In the genomic region with DNA sequence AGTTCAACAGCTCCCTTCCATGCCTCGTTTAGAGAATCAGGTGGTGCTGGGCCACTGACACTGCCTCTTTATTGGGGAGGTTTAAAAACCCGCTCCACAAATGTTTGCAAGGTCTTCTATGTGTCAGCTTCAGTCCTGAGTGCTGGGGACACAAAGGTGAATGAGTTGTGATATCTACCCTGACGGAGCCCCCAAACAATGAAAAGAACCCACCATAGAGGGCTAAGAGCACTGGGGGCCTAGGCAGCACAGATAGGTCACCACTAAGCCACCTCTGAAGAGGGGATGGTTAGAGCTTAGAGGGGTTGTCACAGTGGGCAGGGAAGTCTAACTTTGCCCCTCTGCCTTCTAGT, we compare ENCODE assay signal across 12 cellular contexts. TPM values are rescaled to one million over a fixed set of nuclear protein-coding genes. Genes with fewer than 3 reads are reported as not detected.
DNase-seq lines count a peak whose midpoint lies in the region; ATAC-seq and TF ChIP-seq lines count a peak whose summit lies in the region.
"Had no signal": no experiment of that assay in that cellular context is flagged by ENCODE, and none has a peak within 500 bp of the region (broad histone marks: within the 10 kb centered on the region; RNA-seq: fewer than 3 reads in every experiment).

No MANE protein-coding gene starts in this region.

- no peak for ATAC-seq in GM21825 (IDR thresholded peaks at IDR 0.05; ENCODE audit: unreplicated experiment)

- H3K9me3 Mint-ChIP-seq in progenitor cell of endocrine pancreas (ENCODE audit: low read depth): no peaks in the 10 kb centered on the region
- H3K9me3 Mint-ChIP-seq: CD14-positive monocyte had no signal

- H3K4me2 ChIP-seq in DOHH2 (ENCODE audit: low read length) (peak overlapping the region; percentile 15), OCI-LY7 (ENCODE audit: low read length) (peak overlapping the region; percentile 15; the same call in 1 of the 2 replicates)

- H3K36me3 Mint-ChIP-seq in progenitor cell of endocrine pancreas (ENCODE audit: insufficient read depth): peaks cover 7% of the 10 kb centered on the region

- H3K27ac Mint-ChIP-seq in progenitor cell of endocrine pancreas: peak overlapping the region; percentile 51

- H3K79me2 ChIP-seq in DOHH2 (ENCODE audit: control insufficient read depth, low read length) (no peaks in the 10 kb centered on the region), OCI-LY7 (ENCODE audit: insufficient read depth, low read depth, low read length) (no peaks in the 10 kb centered on the region)

- peaks cover 9% of the 10 kb centered on the region for H3K4me1 Mint-ChIP-seq in progenitor cell of endocrine pancreas (ENCODE audit: low read depth)

- peaks cover 4% of the 10 kb centered on the region; the same call in 1 of the 2 replicates for H3K9me3 ChIP-seq in DOHH2 (ENCODE audit: control insufficient read depth, insufficient read depth, low read length)
- H3K9me3 ChIP-seq in OCI-LY7 (ENCODE audit: low read length): no peaks in the 10 kb centered on the region

- POLR2A ChIA-PET in OCI-LY7 (lab: Charles Lee): interaction anchor here (1.0 kb wide), 1 partner anchor 10 kb away, joined by 3 read pairs; no protein-coding TSS in a partner anchor

- H3F3A ChIP-seq in DOHH2 (ENCODE audit: control insufficient read depth, insufficient read depth): no peaks in the 10 kb centered on the region

- H2AFZ ChIP-seq in OCI-LY7 (ENCODE audit: low read length): no peak overlapping the region

- H3K9me2 ChIP-seq in DOHH2 (replicated peaks; ENCODE audit: control insufficient read depth, low read length): no peaks in the 10 kb centered on the region
- H3K9me2 ChIP-seq in OCI-LY7 (ENCODE audit: insufficient read depth, low read length): no peaks in the 10 kb centered on the region

- H3K27me3 Mint-ChIP-seq in progenitor cell of endocrine pancreas: no peaks in the 10 kb centered on the region

- H3K27me3 ChIP-seq in DOHH2 (ENCODE audit: control insufficient read depth, low read length): no peaks in the 10 kb centered on the region

- DNase-seq in OCI-LY7 (ENCODE audit: low spot score): no peak
- DNase-seq in coronary artery (ENCODE audit: low spot score): peak; percentile 52
- DNase-seq in progenitor cell of endocrine pancreas (ENCODE audit: low spot score, unreplicated experiment): no peak
- no peak for DNase-seq in DMS79 (lab: John Stamatoyannopoulos, UW)
- no peak for DNase-seq in cortex of kidney (lab: John Stamatoyannopoulos, UW)
- DNase-seq: activated CD8-positive, alpha-beta memory T cell treated with anti-CD3 and anti-CD28 coated beads, Interleukin-2, amount 50 U/mL, for 48 hours; aorta; NCI-H187 treated with DMSO at 0.1 percent for 48 hours; NCI-H526 had no signal

- intact Hi-C loops in OCI-LY7 (cut with micrococcal nuclease; ENCODE audit: unreplicated experiment): no loop called here

- H4K20me1 ChIP-seq in DOHH2 (ENCODE audit: control insufficient read depth, insufficient read depth, low read depth, low read length): no peaks in the 10 kb centered on the region
- no peaks in the 10 kb centered on the region for H4K20me1 ChIP-seq in OCI-LY7 (ENCODE audit: insufficient read depth, low read length)

- no peak overlapping the region for H3K4me3 Mint-ChIP-seq in progenitor cell of endocrine pancreas (ENCODE audit: low read depth)
- H3K4me3 Mint-ChIP-seq: CD14-positive monocyte had no signal

- H3K36me3 ChIP-seq in DOHH2 (ENCODE audit: control insufficient read depth, low read length) (peaks cover 16% of the 10 kb centered on the region), OCI-LY7 (ENCODE audit: insufficient read depth, low read length) (peaks cover 38% of the 10 kb centered on the region)

- CTCF ChIA-PET in OCI-LY7 (lab: Charles Lee; ENCODE audit: unreplicated experiment): no interaction called here

- H3K4me3 ChIP-seq in DOHH2 (ENCODE audit: low read length) (peak overlapping the region; percentile 27), OCI-LY7 (ENCODE audit: low read depth, low read length, poor library complexity, severe bottlenecking) (no peak overlapping the region), coronary artery (no peak overlapping the region)

- peaks cover 13% of the 10 kb centered on the region for H3K4me1 ChIP-seq in DOHH2 (ENCODE audit: control insufficient read depth, low read length)
- H3K4me1 ChIP-seq in OCI-LY7 (ENCODE audit: insufficient read depth, low read length, poor library complexity, severe bottlenecking): peaks cover 10% of the 10 kb centered on the region

- no peak overlapping the region for H3K27ac ChIP-seq in DOHH2 (ENCODE audit: low read depth, low read length)
- H3K27ac ChIP-seq in OCI-LY7 (ENCODE audit: low read depth, low read length, poor library complexity, severe bottlenecking): peak overlapping the region; percentile 2
- peak overlapping the region in 1 of 2 donors; percentile 39 for H3K27ac ChIP-seq in coronary artery

- no TSS peak for BruUV-seq in OCI-LY7 (replicated peaks; lab: Mats Ljungman, UMichigan)

- no peak for TF ChIP-seq CTCF in DOHH2 (IDR thresholded peaks at IDR 0.05; ENCODE audit: low read depth, low read length, poor library complexity, severe bottlenecking)
- no peak for TF ChIP-seq CTCF in OCI-LY7 (conservative IDR thresholded peaks at IDR 0.05; ENCODE audit: low read length)
- TF ChIP-seq CTCF in coronary artery (IDR thresholded peaks at IDR 0.05): no peak
- TF ChIP-seq CTCF in progenitor cell of endocrine pancreas (IDR thresholded peaks at IDR 0.05; ENCODE audit: unreplicated experiment): no peak

RNA-seq across cellular contexts. Expression of a gene that starts 22.0 kb away (rescaled TPM):
- not detected in 2 replicates for total RNA-seq in OCI-LY7 (2014; rRNA removed; shearing (Covaris generic))
- total RNA-seq in OCI-LY7 (2022) (not detected in 2 replicates), progenitor cell of endocrine pancreas (43.8 and 52.8 TPM in 2 replicates)

Comparison
In these comparisons a context has a peak if more than half of its experiments do, and no peak if none do; other contexts are left out.
1. RNA of a gene that starts 22.0 kb away (total RNA-seq): 43.8 to 52.8 TPM in progenitor cell of endocrine pancreas; not detected in OCI-LY7; every median in the first group is over 10 times any median in the second.